In the genomic region with DNA sequence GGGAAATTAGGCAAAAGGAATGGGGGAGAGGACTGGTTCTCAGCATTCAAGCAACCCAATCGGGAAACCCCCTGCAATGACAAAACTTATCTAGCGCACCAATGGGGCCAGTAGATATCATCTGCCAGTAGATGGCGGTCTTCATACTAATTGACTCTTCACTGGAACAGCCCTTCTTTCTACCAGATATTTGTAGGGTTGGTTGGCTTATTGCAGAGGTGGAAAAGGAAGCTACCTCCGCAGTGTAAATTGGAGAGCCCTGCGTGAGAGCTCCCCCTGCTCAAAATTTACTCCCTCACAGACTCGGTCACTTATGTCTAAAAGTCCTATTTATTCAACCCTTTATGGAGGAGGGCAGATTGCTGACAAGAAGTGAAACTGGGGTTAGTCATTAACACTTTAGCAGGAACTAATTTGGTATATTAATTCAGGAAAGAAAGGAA, we compare ENCODE assay signal across 8 cellular contexts.
DNase-seq lines count a peak whose midpoint lies in the region; ATAC-seq and TF ChIP-seq lines count a peak whose summit lies in the region.

No MANE protein-coding gene starts in this region.

- H3K27me3 Mint-ChIP-seq in CD8-positive, alpha-beta memory T cell, result peaks cover 6 to 9% of the 10 kb centered on the region in 2 donors

- peak overlapping the region in 5 of 7 donors; percentile 33 to 66 (median 63) for H3K4me3 Mint-ChIP-seq in CD8-positive, alpha-beta memory T cell

- H3K9me3 Mint-ChIP-seq in CD8-positive, alpha-beta memory T cell, result no peaks in the 10 kb centered on the region

- no peaks in the 10 kb centered on the region for H3K9me3 ChIP-seq in CD8-positive, alpha-beta memory T cell (ENCODE audit: low read length)

- peaks cover 4% of the 10 kb centered on the region for H3K4me1 ChIP-seq in CD8-positive, alpha-beta memory T cell (ENCODE audit: insufficient read depth, low read length)

- H3K4me3 ChIP-seq in CD8-positive, alpha-beta memory T cell (ENCODE audit: low read length), result no peak overlapping the region

- H3K27ac Mint-ChIP-seq in CD8-positive, alpha-beta memory T cell, result peak overlapping the region; percentile 65 to 97 (median 92)

- no peaks in the 10 kb centered on the region for H3K36me3 Mint-ChIP-seq in CD8-positive, alpha-beta memory T cell

- POLR2A ChIA-PET in CD8-positive, alpha-beta memory T cell (lab: Charles Lee), result interaction anchor here (1.0 to 2.4 kb wide), 3 partner anchors 161 to 169 kb away, joined by 3 to 12 read pairs (median 4); a partner anchor contains a TSS
- POLR2A ChIA-PET in RWPE1 (lab: Yijun Ruan, JAX; ENCODE audit: low non-redundant PET), result no interaction called here

- CTCF ChIA-PET in CD8-positive, alpha-beta memory T cell (lab: Charles Lee), result interaction anchor here (0.6 to 4.5 kb wide), 17 partner anchors 8 to 224 kb away, joined by 3 to 79 read pairs (median 5); no protein-coding TSS in a partner anchor
- CTCF ChIA-PET in RWPE1 (lab: Yijun Ruan, JAX), result interaction anchor here (0.7 to 1.1 kb wide), 3 partner anchors 10 to 169 kb away, joined by 5 to 8 read pairs (median 8); no protein-coding TSS in a partner anchor

- H3K36me3 ChIP-seq in CD8-positive, alpha-beta memory T cell (ENCODE audit: insufficient read depth, low read length), result no peaks in the 10 kb centered on the region

- H3K4me1 Mint-ChIP-seq in CD8-positive, alpha-beta memory T cell, result peaks cover 13 to 19% (median 18%) of the 10 kb centered on the region in 3 donors

- intact Hi-C loops in left cardiac atrium (cut with DNase I), result loop anchor here in 1 of 2 donors (2.0 kb wide), 1 partner anchor 169 kb away; no protein-coding TSS in a partner anchor

- ATAC-seq in GM19395 (IDR thresholded peaks at IDR 0.05; ENCODE audit: unreplicated experiment) (peak; percentile 93), HG03378 (IDR thresholded peaks at IDR 0.05; ENCODE audit: unreplicated experiment) (peak; percentile 88), left cardiac atrium (peak; percentile 85 to 86)

- TF ChIP-seq CTCF in RWPE1 (conservative IDR thresholded peaks at IDR 0.05; ENCODE audit: low read depth), result no peak

- peaks cover 4% of the 10 kb centered on the region for H3K27me3 ChIP-seq in CD8-positive, alpha-beta memory T cell (ENCODE audit: insufficient read depth, low read length, poor library complexity, severe bottlenecking)

- no peak overlapping the region for H3K27ac ChIP-seq in CD8-positive, alpha-beta memory T cell (ENCODE audit: low read depth, low read length)
- H3K27ac ChIP-seq in RWPE1, result no peak overlapping the region

- DNase-seq in CD8-positive, alpha-beta memory T cell, result peak; percentile 39 to 80 (median 75)
- DNase-seq in RWPE1 (ENCODE audit: low spot score) (peak; percentile 48), left cardiac atrium (no peak), SHP77 (lab: John Stamatoyannopoulos, UW) (no peak)
- DNase-seq in activated naive CD4-positive, alpha-beta T cell treated with Interleukin-2 at 50 U/mL for 16 hours, result peak; percentile 73
- DNase-seq in stimulated activated CD4-positive, alpha-beta T cell treated with anti-CD3 and anti-CD28 coated beads, Interleukin-15, amount 100 ng/mL, for 48 hours (ENCODE audit: low read depth in 2 of 2), result peak; percentile 45 to 61

Comparison
In these comparisons a context has a peak if more than half of its experiments do, and no peak if none do; other contexts are left out.
1. DNase-seq: peak in CD8-positive, alpha-beta memory T cell (5 of 5), RWPE1 (single experiment), activated naive CD4-positive, alpha-beta T cell treated with Interleukin-2 at 50 U/mL for 16 hours (single experiment) and stimulated activated CD4-positive, alpha-beta T cell treated with anti-CD3 and anti-CD28 coated beads, Interleukin-15, amount 100 ng/mL, for 48 hours (2 of 2); none in left cardiac atrium (single experiment) and SHP77 (0 of 2).
2. Peak in every context shown above with its lines, with median percentiles within 50 percentile points of each other: ATAC-seq.